1 cellular context compared by ENCODE assay signal in genomic region chr20:63739129-63740069, GRCh38.
TF ChIP-seq lines count a peak whose summit lies in the region.

A gene with protein sequence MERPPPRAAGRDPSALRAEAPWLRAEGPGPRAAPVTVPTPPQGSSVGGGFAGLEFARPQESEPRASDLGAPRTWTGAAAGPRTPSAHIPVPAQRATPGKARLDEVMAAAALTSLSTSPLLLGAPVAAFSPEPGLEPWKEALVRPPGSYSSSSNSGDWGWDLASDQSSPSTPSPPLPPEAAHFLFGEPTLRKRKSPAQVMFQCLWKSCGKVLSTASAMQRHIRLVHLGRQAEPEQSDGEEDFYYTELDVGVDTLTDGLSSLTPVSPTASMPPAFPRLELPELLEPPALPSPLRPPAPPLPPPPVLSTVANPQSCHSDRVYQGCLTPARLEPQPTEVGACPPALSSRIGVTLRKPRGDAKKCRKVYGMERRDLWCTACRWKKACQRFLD (plus strand): TSS chr20:63739776. CDS start chr20:63739913, 137 bp downstream.

TF ChIP-seq in HepG2, 621 proteins besides CTCF, POLR2A, EP300 and RAD21 (continued from another document and continues in another):
- peak; percentile 78; the same call in 1 of the 2 replicates for TF ChIP-seq HINFP (CRISPR knock-in tag; IDR thresholded peaks at IDR 0.05; ENCODE audit: low read depth)
- TF ChIP-seq IRX3 (CRISPR knock-in tag; IDR thresholded peaks at IDR 0.05; ENCODE audit: borderline replicate concordance, low read depth) = peak; percentile 89; the same call in 1 of the 2 replicates
- TF ChIP-seq ATF6 (CRISPR knock-in tag; conservative IDR thresholded peaks at IDR 0.05) = peak; percentile 35; the same call in 1 of the 2 replicates
- TF ChIP-seq ZNF709 (CRISPR knock-in tag; IDR thresholded peaks at IDR 0.05) = peak; percentile 92
- peak; percentile 37; the same call in 1 of the 2 replicates for TF ChIP-seq ZNF335 (CRISPR knock-in tag; IDR thresholded peaks at IDR 0.05)
- no peak for TF ChIP-seq MATR3 (CRISPR knock-in tag; IDR thresholded peaks at IDR 0.05)
- TF ChIP-seq ISL2 (CRISPR knock-in tag; IDR thresholded peaks at IDR 0.05) = peak; percentile 93
- peak; percentile 84 to 99; a peak in 3 of 4 replicates for TF ChIP-seq KLF16 (CRISPR knock-in tag; IDR thresholded peaks at IDR 0.05)
- TF ChIP-seq CBFB (CRISPR knock-in tag; IDR thresholded peaks at IDR 0.05) = peak; percentile 76; the same call in 1 of the 2 replicates
- TF ChIP-seq REXO4 (CRISPR knock-in tag; IDR thresholded peaks at IDR 0.05; ENCODE audit: borderline replicate concordance) = peak; percentile 84; the same call in 1 of the 2 replicates
- TF ChIP-seq, protein P1, sequence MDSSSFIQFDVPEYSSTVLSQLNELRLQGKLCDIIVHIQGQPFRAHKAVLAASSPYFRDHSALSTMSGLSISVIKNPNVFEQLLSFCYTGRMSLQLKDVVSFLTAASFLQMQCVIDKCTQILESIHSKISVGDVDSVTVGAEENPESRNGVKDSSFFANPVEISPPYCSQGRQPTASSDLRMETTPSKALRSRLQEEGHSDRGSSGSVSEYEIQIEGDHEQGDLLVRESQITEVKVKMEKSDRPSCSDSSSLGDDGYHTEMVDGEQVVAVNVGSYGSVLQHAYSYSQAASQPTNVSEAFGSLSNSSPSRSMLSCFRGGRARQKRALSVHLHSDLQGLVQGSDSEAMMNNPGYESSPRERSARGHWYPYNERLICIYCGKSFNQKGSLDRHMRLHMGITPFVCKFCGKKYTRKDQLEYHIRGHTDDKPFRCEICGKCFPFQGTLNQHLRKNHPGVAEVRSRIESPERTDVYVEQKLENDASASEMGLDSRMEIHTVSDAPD (CRISPR knock-in tag; IDR thresholded peaks at IDR 0.05) = peak; percentile 60; the same call in 1 of the 2 replicates
- TF ChIP-seq ZKSCAN8 (CRISPR knock-in tag; IDR thresholded peaks at IDR 0.05; ENCODE audit: borderline replicate concordance) = peak; percentile 81; the same call in 1 of the 2 replicates
- 0 out of 2 replicates have a peak, but pooled peaks have one; percentile 61 for TF ChIP-seq ZNF441 (CRISPR knock-in tag; IDR thresholded peaks at IDR 0.05; ENCODE audit: borderline replicate concordance)
- no peak for TF ChIP-seq GTF2F1 (IDR thresholded peaks at IDR 0.05; ENCODE audit: low read length)
- peak; percentile 95; the same call in 1 of the 2 replicates for TF ChIP-seq ZNF367 (CRISPR knock-in tag; IDR thresholded peaks at IDR 0.05; ENCODE audit: borderline replicate concordance)
- 0 out of 2 replicates have a peak, but pooled peaks have one; percentile 80 for TF ChIP-seq ZNF180 (CRISPR knock-in tag; IDR thresholded peaks at IDR 0.05; ENCODE audit: borderline replicate concordance, low read depth)
- TF ChIP-seq ZNF34 (CRISPR knock-in tag; IDR thresholded peaks at IDR 0.05; ENCODE audit: borderline replicate concordance) = no peak
- no peak for TF ChIP-seq ZUFSP (CRISPR knock-in tag; IDR thresholded peaks at IDR 0.05; ENCODE audit: borderline replicate concordance)
- peak; percentile 93 for TF ChIP-seq ARID4A (CRISPR knock-in tag; IDR thresholded peaks at IDR 0.05; ENCODE audit: borderline replicate concordance)
- TF ChIP-seq MXD1 (CRISPR knock-in tag; IDR thresholded peaks at IDR 0.05) = no peak
- TF ChIP-seq HDAC2 (CRISPR knock-in tag; IDR thresholded peaks at IDR 0.05) = peak; percentile 87
- TF ChIP-seq, protein P2, sequence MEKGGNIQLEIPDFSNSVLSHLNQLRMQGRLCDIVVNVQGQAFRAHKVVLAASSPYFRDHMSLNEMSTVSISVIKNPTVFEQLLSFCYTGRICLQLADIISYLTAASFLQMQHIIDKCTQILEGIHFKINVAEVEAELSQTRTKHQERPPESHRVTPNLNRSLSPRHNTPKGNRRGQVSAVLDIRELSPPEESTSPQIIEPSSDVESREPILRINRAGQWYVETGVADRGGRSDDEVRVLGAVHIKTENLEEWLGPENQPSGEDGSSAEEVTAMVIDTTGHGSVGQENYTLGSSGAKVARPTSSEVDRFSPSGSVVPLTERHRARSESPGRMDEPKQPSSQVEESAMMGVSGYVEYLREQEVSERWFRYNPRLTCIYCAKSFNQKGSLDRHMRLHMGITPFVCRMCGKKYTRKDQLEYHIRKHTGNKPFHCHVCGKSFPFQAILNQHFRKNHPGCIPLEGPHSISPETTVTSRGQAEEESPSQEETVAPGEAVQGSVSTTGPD (CRISPR knock-in tag; IDR thresholded peaks at IDR 0.05) = no peak
- no peak; the same call in 1 of the 2 replicates for TF ChIP-seq ZIK1 (CRISPR knock-in tag; IDR thresholded peaks at IDR 0.05; ENCODE audit: borderline replicate concordance, low read depth)
- peak; percentile 74; the same call in 1 of the 2 replicates for TF ChIP-seq FOXJ3 (CRISPR knock-in tag; IDR thresholded peaks at IDR 0.05; ENCODE audit: borderline replicate concordance)
- peak; percentile 46 for TF ChIP-seq HNRNPLL (IDR thresholded peaks at IDR 0.05; ENCODE audit: low read depth, low read length, poor library complexity, severe bottlenecking)
- no peak for TF ChIP-seq FIP1L1 (IDR thresholded peaks at IDR 0.05; ENCODE audit: borderline replicate concordance, insufficient read depth, low read depth, low read length)
- peak; percentile 92 for TF ChIP-seq TARDBP (CRISPR knock-in tag; IDR thresholded peaks at IDR 0.05)
- TF ChIP-seq, protein P3, sequence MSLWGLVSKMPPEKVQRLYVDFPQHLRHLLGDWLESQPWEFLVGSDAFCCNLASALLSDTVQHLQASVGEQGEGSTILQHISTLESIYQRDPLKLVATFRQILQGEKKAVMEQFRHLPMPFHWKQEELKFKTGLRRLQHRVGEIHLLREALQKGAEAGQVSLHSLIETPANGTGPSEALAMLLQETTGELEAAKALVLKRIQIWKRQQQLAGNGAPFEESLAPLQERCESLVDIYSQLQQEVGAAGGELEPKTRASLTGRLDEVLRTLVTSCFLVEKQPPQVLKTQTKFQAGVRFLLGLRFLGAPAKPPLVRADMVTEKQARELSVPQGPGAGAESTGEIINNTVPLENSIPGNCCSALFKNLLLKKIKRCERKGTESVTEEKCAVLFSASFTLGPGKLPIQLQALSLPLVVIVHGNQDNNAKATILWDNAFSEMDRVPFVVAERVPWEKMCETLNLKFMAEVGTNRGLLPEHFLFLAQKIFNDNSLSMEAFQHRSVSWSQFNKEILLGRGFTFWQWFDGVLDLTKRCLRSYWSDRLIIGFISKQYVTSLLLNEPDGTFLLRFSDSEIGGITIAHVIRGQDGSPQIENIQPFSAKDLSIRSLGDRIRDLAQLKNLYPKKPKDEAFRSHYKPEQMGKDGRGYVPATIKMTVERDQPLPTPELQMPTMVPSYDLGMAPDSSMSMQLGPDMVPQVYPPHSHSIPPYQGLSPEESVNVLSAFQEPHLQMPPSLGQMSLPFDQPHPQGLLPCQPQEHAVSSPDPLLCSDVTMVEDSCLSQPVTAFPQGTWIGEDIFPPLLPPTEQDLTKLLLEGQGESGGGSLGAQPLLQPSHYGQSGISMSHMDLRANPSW (CRISPR knock-in tag; IDR thresholded peaks at IDR 0.05; ENCODE audit: borderline replicate concordance) = no peak; the same call in 1 of the 2 replicates
- TF ChIP-seq, protein P4, sequence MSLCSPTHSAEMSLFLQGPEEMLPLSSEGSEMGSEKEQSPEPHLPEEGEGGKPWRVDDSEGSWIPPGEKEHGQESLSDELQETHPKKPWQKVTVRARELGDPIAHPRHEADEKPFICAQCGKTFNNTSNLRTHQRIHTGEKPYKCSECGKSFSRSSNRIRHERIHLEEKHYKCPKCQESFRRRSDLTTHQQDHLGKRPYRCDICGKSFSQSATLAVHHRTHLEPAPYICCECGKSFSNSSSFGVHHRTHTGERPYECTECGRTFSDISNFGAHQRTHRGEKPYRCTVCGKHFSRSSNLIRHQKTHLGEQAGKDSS (CRISPR knock-in tag; IDR thresholded peaks at IDR 0.05; ENCODE audit: borderline replicate concordance, low read depth) = no peak
- peak; percentile 95 for TF ChIP-seq PHF21A (CRISPR knock-in tag; IDR thresholded peaks at IDR 0.05)
- TF ChIP-seq MBNL3 (CRISPR knock-in tag; conservative IDR thresholded peaks at IDR 0.05) = no peak
- TF ChIP-seq MED8 (CRISPR knock-in tag; IDR thresholded peaks at IDR 0.05; ENCODE audit: insufficient replicate concordance) = no peak
- TF ChIP-seq, protein P5, sequence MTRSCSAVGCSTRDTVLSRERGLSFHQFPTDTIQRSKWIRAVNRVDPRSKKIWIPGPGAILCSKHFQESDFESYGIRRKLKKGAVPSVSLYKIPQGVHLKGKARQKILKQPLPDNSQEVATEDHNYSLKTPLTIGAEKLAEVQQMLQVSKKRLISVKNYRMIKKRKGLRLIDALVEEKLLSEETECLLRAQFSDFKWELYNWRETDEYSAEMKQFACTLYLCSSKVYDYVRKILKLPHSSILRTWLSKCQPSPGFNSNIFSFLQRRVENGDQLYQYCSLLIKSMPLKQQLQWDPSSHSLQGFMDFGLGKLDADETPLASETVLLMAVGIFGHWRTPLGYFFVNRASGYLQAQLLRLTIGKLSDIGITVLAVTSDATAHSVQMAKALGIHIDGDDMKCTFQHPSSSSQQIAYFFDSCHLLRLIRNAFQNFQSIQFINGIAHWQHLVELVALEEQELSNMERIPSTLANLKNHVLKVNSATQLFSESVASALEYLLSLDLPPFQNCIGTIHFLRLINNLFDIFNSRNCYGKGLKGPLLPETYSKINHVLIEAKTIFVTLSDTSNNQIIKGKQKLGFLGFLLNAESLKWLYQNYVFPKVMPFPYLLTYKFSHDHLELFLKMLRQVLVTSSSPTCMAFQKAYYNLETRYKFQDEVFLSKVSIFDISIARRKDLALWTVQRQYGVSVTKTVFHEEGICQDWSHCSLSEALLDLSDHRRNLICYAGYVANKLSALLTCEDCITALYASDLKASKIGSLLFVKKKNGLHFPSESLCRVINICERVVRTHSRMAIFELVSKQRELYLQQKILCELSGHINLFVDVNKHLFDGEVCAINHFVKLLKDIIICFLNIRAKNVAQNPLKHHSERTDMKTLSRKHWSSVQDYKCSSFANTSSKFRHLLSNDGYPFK (CRISPR knock-in tag; IDR thresholded peaks at IDR 0.05; ENCODE audit: borderline replicate concordance) = no peak
- TF ChIP-seq ZNF776 (CRISPR knock-in tag; IDR thresholded peaks at IDR 0.05) = no peak
- TF ChIP-seq SALL1 (CRISPR knock-in tag; IDR thresholded peaks at IDR 0.05) = peak; percentile 97
- TF ChIP-seq ZNF780A (CRISPR knock-in tag; IDR thresholded peaks at IDR 0.05) = peak; percentile 68; the same call in 1 of the 2 replicates
